ENCODE assay signal across 17 cellular contexts in genomic region chr2:128499367-128500135, GRCh38.
DNase-seq lines count a peak whose midpoint lies in the region; ATAC-seq and TF ChIP-seq lines count a peak whose summit lies in the region.
"Had no signal": no experiment of that assay in that cellular context is flagged by ENCODE, and none has a peak within 500 bp of the region (broad histone marks: within the 10 kb centered on the region; RNA-seq: fewer than 3 reads in every experiment).

No MANE protein-coding gene starts in this region.

- H3K36me3 ChIP-seq in endodermal cell (ENCODE audit: control insufficient read depth, insufficient read depth, low read length) = no peaks in the 10 kb centered on the region

- H3K9ac ChIP-seq in endodermal cell (ENCODE audit: extremely low read depth, low read length, poor library complexity, severe bottlenecking) = no peak overlapping the region

- H3K27me3 ChIP-seq in endodermal cell (ENCODE audit: control insufficient read depth, insufficient read depth, low read length, poor library complexity, severe bottlenecking) = no peaks in the 10 kb centered on the region

- H3K27ac ChIP-seq in endodermal cell (ENCODE audit: low read depth, low read length) = no peak overlapping the region

- H3K27me3 Mint-ChIP-seq in endodermal cell (ENCODE audit: insufficient read depth) (peaks cover 2% of the 10 kb centered on the region), osteocyte (ENCODE audit: unreplicated experiment) (no peaks in the 10 kb centered on the region)

- H3K4me3 ChIP-seq in endodermal cell (ENCODE audit: low read length) = no peak overlapping the region

- no peaks in the 10 kb centered on the region for H3K9me3 ChIP-seq in endodermal cell (ENCODE audit: control insufficient read depth, low read length)

- H3K4me1 Mint-ChIP-seq in endodermal cell = peaks cover 7% of the 10 kb centered on the region
- H3K4me1 Mint-ChIP-seq in osteocyte (ENCODE audit: unreplicated experiment) = no peaks in the 10 kb centered on the region
- H3K4me1 Mint-ChIP-seq: CD8-positive, alpha-beta memory T cell had no signal

- H3K9me3 Mint-ChIP-seq in endodermal cell = no peaks in the 10 kb centered on the region
- H3K9me3 Mint-ChIP-seq in osteocyte (ENCODE audit: unreplicated experiment) = no peaks in the 10 kb centered on the region
- H3K9me3 Mint-ChIP-seq: CD8-positive, alpha-beta memory T cell; HFFc6 had no signal

- peak; percentile 49 for DNase-seq in activated effector memory CD4-positive, alpha-beta T cell treated with anti-CD3 and anti-CD28 coated beads, Interleukin-2, amount 50 U/mL, for 16 hours
- DNase-seq in activated effector memory CD4-positive, alpha-beta T cell treated with Interleukin-2 at 50 U/mL for 16 hours = no peak
- peak; percentile 38 for DNase-seq in endodermal cell
- peak; percentile 77 for DNase-seq in osteocyte (ENCODE audit: extremely low spot score, unreplicated experiment)
- DNase-seq in NCI-H1930 (lab: John Stamatoyannopoulos, UW) = no peak
- DNase-seq in C1 segment of cervical spinal cord (lab: John Stamatoyannopoulos, UW) = no peak
- DNase-seq: CD8-positive, alpha-beta memory T cell; GOT3; HFFc6; NCI-H1417 treated with DMSO at 0.1 percent for 48 hours; NCI-H2029 treated with DMSO at 0.1 percent for 48 hours; NCI-H69; NK-92 treated with Interleukin-12 subunit alpha and Interleukin-12 subunit beta, amount 100 ng/mL, for 24 hours; OCI-M1; RPMI8226 had no signal

- H3K4me3 Mint-ChIP-seq in endodermal cell (no peak overlapping the region), osteocyte (ENCODE audit: unreplicated experiment) (no peak overlapping the region)
- H3K4me3 Mint-ChIP-seq: CD8-positive, alpha-beta memory T cell; HFFc6 had no signal

- H3K27ac Mint-ChIP-seq in endodermal cell = no peak overlapping the region
- H3K27ac Mint-ChIP-seq in osteocyte (ENCODE audit: unreplicated experiment) = no peak overlapping the region
- H3K27ac Mint-ChIP-seq: HFFc6 had no signal

- H3K36me3 Mint-ChIP-seq in endodermal cell (ENCODE audit: low read depth) = no peaks in the 10 kb centered on the region
- no peaks in the 10 kb centered on the region for H3K36me3 Mint-ChIP-seq in osteocyte (ENCODE audit: unreplicated experiment)
- H3K36me3 Mint-ChIP-seq: CD8-positive, alpha-beta memory T cell had no signal

- TF ChIP-seq CTCF in endodermal cell (conservative IDR thresholded peaks at IDR 0.05) = no peak
- TF ChIP-seq CTCF in osteocyte (IDR thresholded peaks at IDR 0.05) = no peak

- ATAC-seq in HG02571 (IDR thresholded peaks at IDR 0.05; ENCODE audit: unreplicated experiment) = no peak
- no peak for ATAC-seq in HG03442 (IDR thresholded peaks at IDR 0.05; ENCODE audit: unreplicated experiment)

- WGBS in endodermal cell (ENCODE audit: insufficient coverage in 1 of 2, insufficient read length in 1 of 2), 2 experiments = 95 to 100% methylated on average over 4 to 17 of the region's 17 CpGs

- peaks cover under 1% of the 10 kb centered on the region for H3K4me1 ChIP-seq in endodermal cell (ENCODE audit: control insufficient read depth, insufficient read depth, low read length)

Comparison
In these comparisons a context has a peak if more than half of its experiments do, and no peak if none do; other contexts are left out.
1. DNase-seq: peak in activated effector memory CD4-positive, alpha-beta T cell treated with anti-CD3 and anti-CD28 coated beads, Interleukin-2, amount 50 U/mL, for 16 hours (single experiment), endodermal cell (single experiment) and osteocyte (single experiment); none in activated effector memory CD4-positive, alpha-beta T cell treated with Interleukin-2 at 50 U/mL for 16 hours (single experiment), NCI-H1930 (0 of 2) and C1 segment of cervical spinal cord (0 of 14).